In genomic region chr16:30896890-30897730, GRCh38 we compare ENCODE assay signal across 1 cellular context.
A peak's percentile ranks its signal among the peaks of the same experiment; 100 is the strongest.
TF ChIP-seq lines count a peak whose summit lies in the region.

No MANE protein-coding gene starts in this region.

TF ChIP-seq in K562, 482 proteins besides CTCF, POLR2A, EP300 and RAD21 (continued from another document and continues in another):
- TF ChIP-seq, protein P1, sequence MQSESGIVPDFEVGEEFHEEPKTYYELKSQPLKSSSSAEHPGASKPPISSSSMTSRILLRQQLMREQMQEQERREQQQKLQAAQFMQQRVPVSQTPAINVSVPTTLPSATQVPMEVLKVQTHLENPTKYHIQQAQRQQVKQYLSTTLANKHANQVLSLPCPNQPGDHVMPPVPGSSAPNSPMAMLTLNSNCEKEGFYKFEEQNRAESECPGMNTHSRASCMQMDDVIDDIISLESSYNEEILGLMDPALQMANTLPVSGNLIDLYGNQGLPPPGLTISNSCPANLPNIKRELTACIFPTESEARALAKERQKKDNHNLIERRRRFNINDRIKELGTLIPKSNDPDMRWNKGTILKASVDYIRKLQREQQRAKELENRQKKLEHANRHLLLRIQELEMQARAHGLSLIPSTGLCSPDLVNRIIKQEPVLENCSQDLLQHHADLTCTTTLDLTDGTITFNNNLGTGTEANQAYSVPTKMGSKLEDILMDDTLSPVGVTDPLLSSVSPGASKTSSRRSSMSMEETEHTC (IDR thresholded peaks at IDR 0.05) = no peak
- no peak for TF ChIP-seq BMI1 (IDR thresholded peaks at IDR 0.05; ENCODE audit: low read length)
- TF ChIP-seq, protein P2, sequence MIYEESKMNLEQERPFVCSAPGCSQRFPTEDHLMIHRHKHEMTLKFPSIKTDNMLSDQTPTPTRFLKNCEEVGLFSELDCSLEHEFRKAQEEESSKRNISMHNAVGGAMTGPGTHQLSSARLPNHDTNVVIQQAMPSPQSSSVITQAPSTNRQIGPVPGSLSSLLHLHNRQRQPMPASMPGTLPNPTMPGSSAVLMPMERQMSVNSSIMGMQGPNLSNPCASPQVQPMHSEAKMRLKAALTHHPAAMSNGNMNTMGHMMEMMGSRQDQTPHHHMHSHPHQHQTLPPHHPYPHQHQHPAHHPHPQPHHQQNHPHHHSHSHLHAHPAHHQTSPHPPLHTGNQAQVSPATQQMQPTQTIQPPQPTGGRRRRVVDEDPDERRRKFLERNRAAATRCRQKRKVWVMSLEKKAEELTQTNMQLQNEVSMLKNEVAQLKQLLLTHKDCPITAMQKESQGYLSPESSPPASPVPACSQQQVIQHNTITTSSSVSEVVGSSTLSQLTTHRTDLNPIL (CRISPR knock-in tag; IDR thresholded peaks at IDR 0.05) = no peak
- TF ChIP-seq SMARCC2 (IDR thresholded peaks at IDR 0.05; ENCODE audit: low read depth) = no peak
- TF ChIP-seq NRF1 (conservative IDR thresholded peaks at IDR 0.05 in 1 of 2, IDR thresholded peaks at IDR 0.05 in 1 of 2) = peak; percentile 31 to 36; a peak in 3 of 4 replicates
- TF ChIP-seq NR3C1 (CRISPR knock-in tag; IDR thresholded peaks at IDR 0.05) = no peak
- TF ChIP-seq LEF1 (IDR thresholded peaks at IDR 0.05) = 0 out of 2 replicates have a peak, but pooled peaks have one; percentile 10
- no peak for TF ChIP-seq SLC30A9 (CRISPR knock-in tag; IDR thresholded peaks at IDR 0.05)
- no peak for TF ChIP-seq PRDM10 (IDR thresholded peaks at IDR 0.05; ENCODE audit: partially characterized antibody)
- TF ChIP-seq ZNF589 (CRISPR knock-in tag; IDR thresholded peaks at IDR 0.05; ENCODE audit: low read depth) = 0 out of 2 replicates have a peak, but pooled peaks have one; percentile 30
- TF ChIP-seq SMARCA4 (IDR thresholded peaks at IDR 0.05) = no peak
- no peak for TF ChIP-seq E2F3 (CRISPR knock-in tag; IDR thresholded peaks at IDR 0.05)
- TF ChIP-seq, protein P3, sequence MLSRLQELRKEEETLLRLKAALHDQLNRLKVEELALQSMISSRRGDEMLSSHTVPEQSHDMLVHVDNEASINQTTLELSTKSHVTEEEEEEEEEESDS (CRISPR knock-in tag; IDR thresholded peaks at IDR 0.05) = no peak
- 0 out of 2 replicates have a peak, but pooled peaks have one; percentile 47 for TF ChIP-seq HDGF (IDR thresholded peaks at IDR 0.05)
- TF ChIP-seq, protein P4, sequence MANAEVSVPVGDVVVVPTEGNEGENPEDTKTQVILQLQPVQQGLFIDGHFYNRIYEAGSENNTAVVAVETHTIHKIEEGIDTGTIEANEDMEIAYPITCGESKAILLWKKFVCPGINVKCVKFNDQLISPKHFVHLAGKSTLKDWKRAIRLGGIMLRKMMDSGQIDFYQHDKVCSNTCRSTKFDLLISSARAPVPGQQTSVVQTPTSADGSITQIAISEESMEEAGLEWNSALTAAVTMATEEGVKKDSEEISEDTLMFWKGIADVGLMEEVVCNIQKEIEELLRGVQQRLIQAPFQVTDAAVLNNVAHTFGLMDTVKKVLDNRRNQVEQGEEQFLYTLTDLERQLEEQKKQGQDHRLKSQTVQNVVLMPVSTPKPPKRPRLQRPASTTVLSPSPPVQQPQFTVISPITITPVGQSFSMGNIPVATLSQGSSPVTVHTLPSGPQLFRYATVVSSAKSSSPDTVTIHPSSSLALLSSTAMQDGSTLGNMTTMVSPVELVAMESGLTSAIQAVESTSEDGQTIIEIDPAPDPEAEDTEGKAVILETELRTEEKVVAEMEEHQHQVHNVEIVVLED (CRISPR knock-in tag; IDR thresholded peaks at IDR 0.05) = no peak
- TF ChIP-seq SRSF9 (IDR thresholded peaks at IDR 0.05; ENCODE audit: borderline replicate concordance, low read depth, low read length) = no peak
- no peak for TF ChIP-seq RBM22 (IDR thresholded peaks at IDR 0.05; ENCODE audit: low read depth, low read length, poor library complexity, severe bottlenecking)
- no peak for TF ChIP-seq KHSRP (IDR thresholded peaks at IDR 0.05)
- TF ChIP-seq SIN3A (IDR thresholded peaks at IDR 0.05; ENCODE audit: borderline replicate concordance in 2 of 2, control insufficient read depth in 1 of 2, low read depth in 2 of 2, low read length in 2 of 2) = peak in 1 of 2 experiments; percentile 16; a peak in 1 of 4 replicates
- TF ChIP-seq, protein P5, sequence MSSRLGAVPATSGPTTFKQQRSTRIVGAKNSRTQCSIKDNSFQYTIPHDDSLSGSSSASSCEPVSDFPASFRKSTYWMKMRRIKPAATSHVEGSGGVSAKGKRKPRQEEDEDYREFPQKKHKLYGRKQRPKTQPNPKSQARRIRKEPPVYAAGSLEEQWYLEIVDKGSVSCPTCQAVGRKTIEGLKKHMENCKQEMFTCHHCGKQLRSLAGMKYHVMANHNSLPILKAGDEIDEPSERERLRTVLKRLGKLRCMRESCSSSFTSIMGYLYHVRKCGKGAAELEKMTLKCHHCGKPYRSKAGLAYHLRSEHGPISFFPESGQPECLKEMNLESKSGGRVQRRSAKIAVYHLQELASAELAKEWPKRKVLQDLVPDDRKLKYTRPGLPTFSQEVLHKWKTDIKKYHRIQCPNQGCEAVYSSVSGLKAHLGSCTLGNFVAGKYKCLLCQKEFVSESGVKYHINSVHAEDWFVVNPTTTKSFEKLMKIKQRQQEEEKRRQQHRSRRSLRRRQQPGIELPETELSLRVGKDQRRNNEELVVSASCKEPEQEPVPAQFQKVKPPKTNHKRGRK (tag; IDR thresholded peaks at IDR 0.05) = no peak
- no peak for TF ChIP-seq ZNF354B (CRISPR knock-in tag; IDR thresholded peaks at IDR 0.05)
- no peak for TF ChIP-seq NCOA1 (IDR thresholded peaks at IDR 0.05; ENCODE audit: low read depth)
- no peak for TF ChIP-seq MGA (IDR thresholded peaks at IDR 0.05)
- TF ChIP-seq FOXM1 (IDR thresholded peaks at IDR 0.05; ENCODE audit: low read depth) = no peak
- no peak; the same call in 1 of the 2 replicates for TF ChIP-seq FOXM1 (CRISPR knock-in tag; IDR thresholded peaks at IDR 0.05; ENCODE audit: low read depth)
- no peak for TF ChIP-seq ZNF696 (CRISPR knock-in tag; conservative IDR thresholded peaks at IDR 0.05)
- TF ChIP-seq BRD4 (IDR thresholded peaks at IDR 0.05) = no peak
- no peak for TF ChIP-seq ILK (tag; IDR thresholded peaks at IDR 0.05; ENCODE audit: borderline replicate concordance, low read depth)
- TF ChIP-seq CCAR2 (IDR thresholded peaks at IDR 0.05; ENCODE audit: low read depth, low read length) = no peak
- no peak for TF ChIP-seq CCNT2 (IDR thresholded peaks at IDR 0.05; ENCODE audit: borderline replicate concordance, extremely low read depth, insufficient read length, low read depth, low read length)
- peak; percentile 70 for TF ChIP-seq EGR1 (conservative IDR thresholded peaks at IDR 0.05)
- TF ChIP-seq TCF7L2 (IDR thresholded peaks at IDR 0.05; ENCODE audit: low read depth, low read length) = no peak
- TF ChIP-seq, protein P6, sequence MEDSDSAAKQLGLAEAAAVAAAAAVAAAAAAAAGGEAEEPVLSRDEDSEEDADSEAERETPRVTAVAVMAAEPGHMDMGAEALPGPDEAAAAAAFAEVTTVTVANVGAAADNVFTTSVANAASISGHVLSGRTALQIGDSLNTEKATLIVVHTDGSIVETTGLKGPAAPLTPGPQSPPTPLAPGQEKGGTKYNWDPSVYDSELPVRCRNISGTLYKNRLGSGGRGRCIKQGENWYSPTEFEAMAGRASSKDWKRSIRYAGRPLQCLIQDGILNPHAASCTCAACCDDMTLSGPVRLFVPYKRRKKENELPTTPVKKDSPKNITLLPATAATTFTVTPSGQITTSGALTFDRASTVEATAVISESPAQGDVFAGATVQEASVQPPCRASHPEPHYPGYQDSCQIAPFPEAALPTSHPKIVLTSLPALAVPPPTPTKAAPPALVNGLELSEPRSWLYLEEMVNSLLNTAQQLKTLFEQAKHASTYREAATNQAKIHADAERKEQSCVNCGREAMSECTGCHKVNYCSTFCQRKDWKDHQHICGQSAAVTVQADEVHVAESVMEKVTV (CRISPR knock-in tag; IDR thresholded peaks at IDR 0.05) = no peak
- no peak for TF ChIP-seq ERF (CRISPR knock-in tag; IDR thresholded peaks at IDR 0.05)
- TF ChIP-seq TAF1 (IDR thresholded peaks at IDR 0.05; ENCODE audit: control insufficient read depth, extremely low read depth, insufficient read depth, low read length, severe bottlenecking) = peak; percentile 73
- no peak for TF ChIP-seq BRF1 (IDR thresholded peaks at IDR 0.05; ENCODE audit: borderline replicate concordance, extremely low read depth, insufficient read length)
